In the genomic region with DNA sequence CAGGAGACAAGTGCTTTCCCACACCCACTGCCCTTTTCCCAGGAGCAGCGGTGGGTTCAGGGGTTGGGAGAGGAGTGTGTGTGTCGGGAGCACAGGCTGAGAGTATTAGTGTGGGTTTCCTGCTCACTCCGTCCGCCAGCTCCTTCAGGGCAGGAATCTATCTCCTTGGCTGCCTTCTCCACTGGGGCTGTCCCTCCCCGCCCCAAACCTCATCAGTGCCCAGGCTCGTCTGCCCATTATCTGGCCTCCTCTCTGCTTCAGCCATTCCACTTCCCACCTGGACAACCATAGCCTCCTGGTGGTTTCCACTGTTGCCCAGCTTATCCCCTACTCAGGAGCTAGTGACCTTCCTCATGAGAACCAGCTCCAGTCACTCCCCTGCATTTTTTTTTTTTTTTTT, we compare ENCODE assay signal across 21 cellular contexts. TPM values are rescaled to one million over a fixed set of nuclear protein-coding genes. Genes with fewer than 3 reads are reported as not detected.
A peak's percentile ranks its signal among the peaks of the same experiment; 100 is the strongest.
DNase-seq lines count a peak whose midpoint lies in the region; ATAC-seq and TF ChIP-seq lines count a peak whose summit lies in the region.
"Had no signal": no experiment of that assay in that cellular context is flagged by ENCODE, and none has a peak within 500 bp of the region (broad histone marks: within the 10 kb centered on the region; RNA-seq: fewer than 3 reads in every experiment).

No MANE protein-coding gene starts in this region.

- no peak for TF ChIP-seq CTCF in endodermal cell (conservative IDR thresholded peaks at IDR 0.05)
- TF ChIP-seq CTCF in progenitor cell of endocrine pancreas (IDR thresholded peaks at IDR 0.05; ENCODE audit: unreplicated experiment): no peak

- H3K27me3 Mint-ChIP-seq in activated T-helper 17 cell treated with anti-CD3 and anti-CD28 coated beads, Interleukin-2, amount 50 U/mL, for 72 hours: no peaks in the 10 kb centered on the region
- H3K27me3 Mint-ChIP-seq in endodermal cell (ENCODE audit: insufficient read depth) (no peaks in the 10 kb centered on the region), progenitor cell of endocrine pancreas (no peaks in the 10 kb centered on the region)

- WGBS in endodermal cell (ENCODE audit: insufficient coverage in 1 of 2, insufficient read length in 1 of 2), 2 experiments: 93 to 100% methylated on average over 3 to 6 of the region's 6 CpGs

- no peaks in the 10 kb centered on the region for H3K9me3 ChIP-seq in endodermal cell (ENCODE audit: control insufficient read depth, low read length)
- H3K9me3 ChIP-seq: HAP-1 had no signal

- H3K27me3 ChIP-seq in endodermal cell (ENCODE audit: control insufficient read depth, insufficient read depth, low read length, poor library complexity, severe bottlenecking): no peaks in the 10 kb centered on the region

- no peak overlapping the region for H3K9ac ChIP-seq in endodermal cell (ENCODE audit: extremely low read depth, low read length, poor library complexity, severe bottlenecking)

- no peaks in the 10 kb centered on the region for H3K4me1 ChIP-seq in endodermal cell (ENCODE audit: control insufficient read depth, insufficient read depth, low read length)
- H3K4me1 ChIP-seq: HAP-1 had no signal

- peaks cover 0 to 5% of the 10 kb centered on the region in 2 donors for H3K36me3 Mint-ChIP-seq in activated naive CD4-positive, alpha-beta T cell treated with anti-CD3 and anti-CD28 coated beads, Interleukin-2, amount 50 U/mL, for 72 hours
- H3K36me3 Mint-ChIP-seq in activated T-helper 17 cell treated with anti-CD3 and anti-CD28 coated beads, Interleukin-2, amount 50 U/mL, for 72 hours (ENCODE audit: low read depth): peaks cover 35% of the 10 kb centered on the region
- H3K36me3 Mint-ChIP-seq in endodermal cell (ENCODE audit: low read depth) (peaks cover 29% of the 10 kb centered on the region), progenitor cell of endocrine pancreas (ENCODE audit: insufficient read depth) (peaks cover 5% of the 10 kb centered on the region)

- no peak overlapping the region for H3K4me3 ChIP-seq in endodermal cell (ENCODE audit: low read length)
- H3K4me3 ChIP-seq: GM23338, HAP-1, PC-9 had no signal

- no peaks in the 10 kb centered on the region for H3K9me3 Mint-ChIP-seq in activated naive CD4-positive, alpha-beta T cell treated with anti-CD3 and anti-CD28 coated beads, Interleukin-2, amount 50 U/mL, for 72 hours
- no peaks in the 10 kb centered on the region for H3K9me3 Mint-ChIP-seq in activated T-helper 17 cell treated with anti-CD3 and anti-CD28 coated beads, Interleukin-2, amount 50 U/mL, for 72 hours
- H3K9me3 Mint-ChIP-seq in endodermal cell (no peaks in the 10 kb centered on the region), progenitor cell of endocrine pancreas (ENCODE audit: low read depth) (no peaks in the 10 kb centered on the region)
- H3K9me3 Mint-ChIP-seq: GM23338 had no signal

- peaks cover 5% of the 10 kb centered on the region for H3K4me1 Mint-ChIP-seq in activated T-helper 17 cell treated with anti-CD3 and anti-CD28 coated beads, Interleukin-2, amount 50 U/mL, for 72 hours
- peaks cover 12% of the 10 kb centered on the region for H3K4me1 Mint-ChIP-seq in endodermal cell
- peaks cover 2% of the 10 kb centered on the region for H3K4me1 Mint-ChIP-seq in progenitor cell of endocrine pancreas (ENCODE audit: low read depth)

- H3K27ac ChIP-seq in endodermal cell (ENCODE audit: low read depth, low read length): no peak overlapping the region
- H3K27ac ChIP-seq: C4-2B, PC-9 had no signal

- no peak for DNase-seq in activated naive CD4-positive, alpha-beta T cell treated with anti-CD3 and anti-CD28 coated beads, Interleukin-2, amount 50 U/mL, for 72 hours (ENCODE audit: low spot score in 2 of 2)
- DNase-seq in activated naive CD4-positive, alpha-beta T cell (lab: John Stamatoyannopoulos, UW): no peak
- DNase-seq in endodermal cell: no peak
- DNase-seq in progenitor cell of endocrine pancreas (ENCODE audit: low spot score, unreplicated experiment): no peak
- DNase-seq in stimulated activated CD4-positive, alpha-beta T cell treated with anti-CD3 and anti-CD28 coated beads, Interleukin-12 subunit alpha, Interleukin-12 subunit beta, amount 100 ng/mL, for 4 hours: no peak
- no peak for DNase-seq in T-helper 9 cell
- DNase-seq: EL, KG1, NCI-H1092, NCI-H1436 treated with DMSO at 0.1 percent for 48 hours, NCI-H1930, NCI-H2227 treated with DMSO at 0.1 percent for 48 hours, NCI-H510A, NCI-H748 treated with DMSO at 0.1 percent for 48 hours, PC-9, RPMI8226 had no signal

- H3K36me3 ChIP-seq in endodermal cell (ENCODE audit: control insufficient read depth, insufficient read depth, low read length): peaks cover 8% of the 10 kb centered on the region

- H3K4me3 Mint-ChIP-seq in activated T-helper 17 cell treated with anti-CD3 and anti-CD28 coated beads, Interleukin-2, amount 50 U/mL, for 72 hours: no peak overlapping the region
- H3K4me3 Mint-ChIP-seq in endodermal cell (no peak overlapping the region), progenitor cell of endocrine pancreas (ENCODE audit: low read depth) (no peak overlapping the region)
- H3K4me3 Mint-ChIP-seq: GM23338 had no signal

- ATAC-seq in activated naive CD4-positive, alpha-beta T cell treated with anti-CD3 and anti-CD28 coated beads, Interleukin-2, amount 50 U/mL, for 72 hours: no peak
- ATAC-seq in activated T-helper 17 cell treated with anti-CD3 and anti-CD28 coated beads, Interleukin-2, amount 50 U/mL, for 72 hours (replicated peaks): no peak
- no peak for ATAC-seq in HG02840 (IDR thresholded peaks at IDR 0.05; ENCODE audit: low FRiP score, unreplicated experiment)
- ATAC-seq: GM23338 had no signal

- H3K27ac Mint-ChIP-seq in activated naive CD4-positive, alpha-beta T cell treated with anti-CD3 and anti-CD28 coated beads, Interleukin-2, amount 50 U/mL, for 72 hours: peak overlapping the region; percentile 53 to 83
- H3K27ac Mint-ChIP-seq in activated T-helper 17 cell treated with anti-CD3 and anti-CD28 coated beads, Interleukin-2, amount 50 U/mL, for 72 hours: peak overlapping the region; percentile 36
- H3K27ac Mint-ChIP-seq in endodermal cell: peak overlapping the region; percentile 17
- peak overlapping the region; percentile 20 for H3K27ac Mint-ChIP-seq in progenitor cell of endocrine pancreas
- H3K27ac Mint-ChIP-seq: GM23338 had no signal

RNA-seq across cellular contexts. Expression of a gene that starts 19.9 kb away (rescaled TPM):
- total RNA-seq in activated naive CD4-positive, alpha-beta T cell treated with anti-CD3 and anti-CD28 coated beads, Interleukin-2, amount 50 U/mL, for 72 hours: 10 to 100 TPM in 1 of 2 donors, 1 to 10 TPM in 1; 3.5 to 15.1 TPM
- 10 to 100 TPM; 13.2 to 20.2 TPM for total RNA-seq in activated T-helper 17 cell treated with anti-CD3 and anti-CD28 coated beads, Interleukin-2, amount 50 U/mL, for 72 hours
- total RNA-seq in endodermal cell (1 to 10 TPM; 6.0 to 7.3 TPM), progenitor cell of endocrine pancreas (4.0 and 4.2 TPM in 2 replicates)
- 13.9 TPM for polyA plus RNA-seq in endodermal cell (2013, experiment 1 of 2)
- polyA plus RNA-seq in endodermal cell (2013, experiment 2 of 2): 12.9 TPM

RNA-seq across cellular contexts. Expression of a gene that starts 34.6 kb away (rescaled TPM):
- 10 to 100 TPM; 51.3 to 62.6 TPM for total RNA-seq in activated naive CD4-positive, alpha-beta T cell treated with anti-CD3 and anti-CD28 coated beads, Interleukin-2, amount 50 U/mL, for 72 hours
- total RNA-seq in activated T-helper 17 cell treated with anti-CD3 and anti-CD28 coated beads, Interleukin-2, amount 50 U/mL, for 72 hours: 10 to 100 TPM; 36.4 to 56.3 TPM
- total RNA-seq in endodermal cell (10 to 100 TPM; 41.7 to 57.6 TPM), progenitor cell of endocrine pancreas (42.7 and 43.2 TPM in 2 replicates)
- 45.7 TPM for polyA plus RNA-seq in endodermal cell (2013, experiment 1 of 2)
- 41.7 TPM for polyA plus RNA-seq in endodermal cell (2013, experiment 2 of 2)

RNA-seq across cellular contexts. Expression of a gene that starts 34.7 kb away (rescaled TPM):
- 10 to 100 TPM; 18.6 to 27.4 TPM for total RNA-seq in activated naive CD4-positive, alpha-beta T cell treated with anti-CD3 and anti-CD28 coated beads, Interleukin-2, amount 50 U/mL, for 72 hours
- 10 to 100 TPM; 22.2 to 40.3 TPM for total RNA-seq in activated T-helper 17 cell treated with anti-CD3 and anti-CD28 coated beads, Interleukin-2, amount 50 U/mL, for 72 hours
- 10 to 100 TPM; 27.4 to 30.0 TPM for total RNA-seq in endodermal cell
- polyA plus RNA-seq in endodermal cell (2013, experiment 1 of 2): 26.7 TPM
- polyA plus RNA-seq in endodermal cell (2013, experiment 2 of 2): 25.2 TPM
- 23.2 and 25.4 TPM in 2 replicates for total RNA-seq in progenitor cell of endocrine pancreas

Comparison
In these comparisons a context has a peak if more than half of its experiments do, and no peak if none do; other contexts are left out.
1. H3K27ac Mint-ChIP-seq: peak in every context shown above with its lines; median percentile 68 in activated naive CD4-positive, alpha-beta T cell treated with anti-CD3 and anti-CD28 coated beads, Interleukin-2, amount 50 U/mL, for 72 hours; 36 in activated T-helper 17 cell treated with anti-CD3 and anti-CD28 coated beads, Interleukin-2, amount 50 U/mL, for 72 hours; 20 in progenitor cell of endocrine pancreas; 17 in endodermal cell.